In genomic region chr7:47537716-47538640, GRCh38 we compare ENCODE assay signal across 2 cellular contexts.
TF ChIP-seq lines count a peak whose summit lies in the region.

No MANE protein-coding gene starts in this region.

TF ChIP-seq in IMR-90, 13 proteins besides CTCF, POLR2A, EP300 and RAD21:
- no peak for TF ChIP-seq CEBPB (IDR thresholded peaks at IDR 0.05; ENCODE audit: low read depth, low read length)

TF ChIP-seq in H1, 55 proteins besides CTCF, POLR2A, EP300 and RAD21:
- TF ChIP-seq JUND (IDR thresholded peaks at IDR 0.05; ENCODE audit: low read length) (no peak), BACH1 (IDR thresholded peaks at IDR 0.05; ENCODE audit: low read length) (no peak), TEAD4 (IDR thresholded peaks at IDR 0.05; ENCODE audit: low read depth, low read length) (no peak), NANOG (IDR thresholded peaks at IDR 0.05; ENCODE audit: insufficient read depth, low read depth, low read length, poor library complexity, severe bottlenecking) (no peak), NRF1 (IDR thresholded peaks at IDR 0.05; ENCODE audit: low read depth, low read length) (no peak), JUN (IDR thresholded peaks at IDR 0.05; ENCODE audit: low read depth, low read length) (no peak), GTF2F1 (IDR thresholded peaks at IDR 0.05; ENCODE audit: borderline replicate concordance, low read depth, low read length) (no peak), KDM4A (IDR thresholded peaks at IDR 0.05; ENCODE audit: low read depth, low read length, severe bottlenecking) (no peak), RBBP5 (IDR thresholded peaks at IDR 0.05; ENCODE audit: borderline replicate concordance, low read depth, low read length) (no peak)
